ENCODE assay signal across 1 cellular context in the genomic region with DNA sequence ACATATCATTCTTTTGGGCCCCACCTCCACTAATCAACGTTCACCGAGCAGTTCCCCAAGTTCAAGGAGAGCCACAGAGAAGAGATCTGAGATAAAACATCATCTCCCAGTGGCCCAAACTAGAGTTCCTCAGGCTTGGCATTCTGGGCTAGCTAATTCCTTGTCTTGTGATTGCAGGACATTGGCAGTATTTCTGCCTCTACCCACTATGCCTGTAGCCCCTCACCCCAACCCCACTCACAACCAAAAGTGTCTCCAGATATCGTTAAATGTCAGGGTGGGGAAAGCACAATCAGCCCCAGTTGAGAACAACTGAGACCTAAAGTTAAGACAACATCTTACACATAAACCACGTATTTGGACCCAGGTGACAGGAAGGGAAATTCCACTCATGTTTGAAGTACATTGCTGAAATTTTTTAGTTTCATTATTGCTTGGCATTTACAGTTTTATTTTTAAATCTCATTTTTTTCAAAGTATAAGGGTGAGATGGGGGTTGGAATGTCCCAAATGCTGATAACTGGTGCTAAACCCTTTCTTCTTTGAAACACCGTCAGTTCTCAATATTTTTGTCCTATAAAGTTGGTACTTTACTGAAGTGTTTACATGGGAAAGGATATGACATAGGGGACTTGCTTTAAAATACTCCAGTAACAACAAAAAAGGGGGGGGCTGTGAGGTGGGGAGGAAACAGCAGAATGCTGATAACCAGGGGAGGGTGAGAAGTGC.
TF ChIP-seq lines count a peak whose summit lies in the region.

No MANE protein-coding gene starts in this region.

TF ChIP-seq in GM12878, 131 proteins besides CTCF, POLR2A, EP300 and RAD21 (continued from another document and continues in another):
- TF ChIP-seq, protein P1, sequence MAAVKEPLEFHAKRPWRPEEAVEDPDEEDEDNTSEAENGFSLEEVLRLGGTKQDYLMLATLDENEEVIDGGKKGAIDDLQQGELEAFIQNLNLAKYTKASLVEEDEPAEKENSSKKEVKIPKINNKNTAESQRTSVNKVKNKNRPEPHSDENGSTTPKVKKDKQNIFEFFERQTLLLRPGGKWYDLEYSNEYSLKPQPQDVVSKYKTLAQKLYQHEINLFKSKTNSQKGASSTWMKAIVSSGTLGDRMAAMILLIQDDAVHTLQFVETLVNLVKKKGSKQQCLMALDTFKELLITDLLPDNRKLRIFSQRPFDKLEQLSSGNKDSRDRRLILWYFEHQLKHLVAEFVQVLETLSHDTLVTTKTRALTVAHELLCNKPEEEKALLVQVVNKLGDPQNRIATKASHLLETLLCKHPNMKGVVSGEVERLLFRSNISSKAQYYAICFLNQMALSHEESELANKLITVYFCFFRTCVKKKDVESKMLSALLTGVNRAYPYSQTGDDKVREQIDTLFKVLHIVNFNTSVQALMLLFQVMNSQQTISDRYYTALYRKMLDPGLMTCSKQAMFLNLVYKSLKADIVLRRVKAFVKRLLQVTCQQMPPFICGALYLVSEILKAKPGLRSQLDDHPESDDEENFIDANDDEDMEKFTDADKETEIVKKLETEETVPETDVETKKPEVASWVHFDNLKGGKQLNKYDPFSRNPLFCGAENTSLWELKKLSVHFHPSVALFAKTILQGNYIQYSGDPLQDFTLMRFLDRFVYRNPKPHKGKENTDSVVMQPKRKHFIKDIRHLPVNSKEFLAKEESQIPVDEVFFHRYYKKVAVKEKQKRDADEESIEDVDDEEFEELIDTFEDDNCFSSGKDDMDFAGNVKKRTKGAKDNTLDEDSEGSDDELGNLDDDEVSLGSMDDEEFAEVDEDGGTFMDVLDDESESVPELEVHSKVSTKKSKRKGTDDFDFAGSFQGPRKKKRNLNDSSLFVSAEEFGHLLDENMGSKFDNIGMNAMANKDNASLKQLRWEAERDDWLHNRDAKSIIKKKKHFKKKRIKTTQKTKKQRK (IDR thresholded peaks at IDR 0.05; ENCODE audit: low read depth, low read length): no peak
- TF ChIP-seq, protein P2, sequence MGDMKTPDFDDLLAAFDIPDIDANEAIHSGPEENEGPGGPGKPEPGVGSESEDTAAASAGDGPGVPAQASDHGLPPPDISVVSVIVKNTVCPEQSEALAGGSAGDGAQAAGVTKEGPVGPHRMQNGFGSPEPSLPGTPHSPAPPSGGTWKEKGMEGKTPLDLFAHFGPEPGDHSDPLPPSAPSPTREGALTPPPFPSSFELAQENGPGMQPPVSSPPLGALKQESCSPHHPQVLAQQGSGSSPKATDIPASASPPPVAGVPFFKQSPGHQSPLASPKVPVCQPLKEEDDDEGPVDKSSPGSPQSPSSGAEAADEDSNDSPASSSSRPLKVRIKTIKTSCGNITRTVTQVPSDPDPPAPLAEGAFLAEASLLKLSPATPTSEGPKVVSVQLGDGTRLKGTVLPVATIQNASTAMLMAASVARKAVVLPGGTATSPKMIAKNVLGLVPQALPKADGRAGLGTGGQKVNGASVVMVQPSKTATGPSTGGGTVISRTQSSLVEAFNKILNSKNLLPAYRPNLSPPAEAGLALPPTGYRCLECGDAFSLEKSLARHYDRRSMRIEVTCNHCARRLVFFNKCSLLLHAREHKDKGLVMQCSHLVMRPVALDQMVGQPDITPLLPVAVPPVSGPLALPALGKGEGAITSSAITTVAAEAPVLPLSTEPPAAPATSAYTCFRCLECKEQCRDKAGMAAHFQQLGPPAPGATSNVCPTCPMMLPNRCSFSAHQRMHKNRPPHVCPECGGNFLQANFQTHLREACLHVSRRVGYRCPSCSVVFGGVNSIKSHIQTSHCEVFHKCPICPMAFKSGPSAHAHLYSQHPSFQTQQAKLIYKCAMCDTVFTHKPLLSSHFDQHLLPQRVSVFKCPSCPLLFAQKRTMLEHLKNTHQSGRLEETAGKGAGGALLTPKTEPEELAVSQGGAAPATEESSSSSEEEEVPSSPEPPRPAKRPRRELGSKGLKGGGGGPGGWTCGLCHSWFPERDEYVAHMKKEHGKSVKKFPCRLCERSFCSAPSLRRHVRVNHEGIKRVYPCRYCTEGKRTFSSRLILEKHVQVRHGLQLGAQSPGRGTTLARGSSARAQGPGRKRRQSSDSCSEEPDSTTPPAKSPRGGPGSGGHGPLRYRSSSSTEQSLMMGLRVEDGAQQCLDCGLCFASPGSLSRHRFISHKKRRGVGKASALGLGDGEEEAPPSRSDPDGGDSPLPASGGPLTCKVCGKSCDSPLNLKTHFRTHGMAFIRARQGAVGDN (IDR thresholded peaks at IDR 0.05): peak; percentile 56; the same call in 1 of the 2 replicates
- peak; percentile 72 for TF ChIP-seq TBL1XR1 (IDR thresholded peaks at IDR 0.05; ENCODE audit: low read depth, low read length)
- TF ChIP-seq NFIC (IDR thresholded peaks at IDR 0.05; ENCODE audit: low read depth, low read length): peak; percentile 89
- TF ChIP-seq IRF4 (IDR thresholded peaks at IDR 0.05; ENCODE audit: low read depth, low read length): peak; percentile 76
- TF ChIP-seq, protein P3, sequence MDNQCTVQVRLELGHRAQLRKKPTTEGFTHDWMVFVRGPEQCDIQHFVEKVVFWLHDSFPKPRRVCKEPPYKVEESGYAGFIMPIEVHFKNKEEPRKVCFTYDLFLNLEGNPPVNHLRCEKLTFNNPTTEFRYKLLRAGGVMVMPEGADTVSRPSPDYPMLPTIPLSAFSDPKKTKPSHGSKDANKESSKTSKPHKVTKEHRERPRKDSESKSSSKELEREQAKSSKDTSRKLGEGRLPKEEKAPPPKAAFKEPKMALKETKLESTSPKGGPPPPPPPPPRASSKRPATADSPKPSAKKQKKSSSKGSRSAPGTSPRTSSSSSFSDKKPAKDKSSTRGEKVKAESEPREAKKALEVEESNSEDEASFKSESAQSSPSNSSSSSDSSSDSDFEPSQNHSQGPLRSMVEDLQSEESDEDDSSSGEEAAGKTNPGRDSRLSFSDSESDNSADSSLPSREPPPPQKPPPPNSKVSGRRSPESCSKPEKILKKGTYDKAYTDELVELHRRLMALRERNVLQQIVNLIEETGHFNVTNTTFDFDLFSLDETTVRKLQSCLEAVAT (IDR thresholded peaks at IDR 0.05): peak; percentile 22; the same call in 1 of the 2 replicates
- TF ChIP-seq FOS (IDR thresholded peaks at IDR 0.05; ENCODE audit: borderline replicate concordance, extremely low read depth, insufficient read length): no peak
- peak; percentile 79; the same call in 1 of the 2 replicates for TF ChIP-seq PML (IDR thresholded peaks at IDR 0.05; ENCODE audit: low read length)
- peak; percentile 82 for TF ChIP-seq BACH1 (IDR thresholded peaks at IDR 0.05; ENCODE audit: borderline replicate concordance)
- TF ChIP-seq SP1 (IDR thresholded peaks at IDR 0.05; ENCODE audit: low read depth, low read length): peak; percentile 51
- TF ChIP-seq MEF2B (IDR thresholded peaks at IDR 0.05; ENCODE audit: partially characterized antibody, poor library complexity, severe bottlenecking): peak; percentile 76
- TF ChIP-seq, protein P4, sequence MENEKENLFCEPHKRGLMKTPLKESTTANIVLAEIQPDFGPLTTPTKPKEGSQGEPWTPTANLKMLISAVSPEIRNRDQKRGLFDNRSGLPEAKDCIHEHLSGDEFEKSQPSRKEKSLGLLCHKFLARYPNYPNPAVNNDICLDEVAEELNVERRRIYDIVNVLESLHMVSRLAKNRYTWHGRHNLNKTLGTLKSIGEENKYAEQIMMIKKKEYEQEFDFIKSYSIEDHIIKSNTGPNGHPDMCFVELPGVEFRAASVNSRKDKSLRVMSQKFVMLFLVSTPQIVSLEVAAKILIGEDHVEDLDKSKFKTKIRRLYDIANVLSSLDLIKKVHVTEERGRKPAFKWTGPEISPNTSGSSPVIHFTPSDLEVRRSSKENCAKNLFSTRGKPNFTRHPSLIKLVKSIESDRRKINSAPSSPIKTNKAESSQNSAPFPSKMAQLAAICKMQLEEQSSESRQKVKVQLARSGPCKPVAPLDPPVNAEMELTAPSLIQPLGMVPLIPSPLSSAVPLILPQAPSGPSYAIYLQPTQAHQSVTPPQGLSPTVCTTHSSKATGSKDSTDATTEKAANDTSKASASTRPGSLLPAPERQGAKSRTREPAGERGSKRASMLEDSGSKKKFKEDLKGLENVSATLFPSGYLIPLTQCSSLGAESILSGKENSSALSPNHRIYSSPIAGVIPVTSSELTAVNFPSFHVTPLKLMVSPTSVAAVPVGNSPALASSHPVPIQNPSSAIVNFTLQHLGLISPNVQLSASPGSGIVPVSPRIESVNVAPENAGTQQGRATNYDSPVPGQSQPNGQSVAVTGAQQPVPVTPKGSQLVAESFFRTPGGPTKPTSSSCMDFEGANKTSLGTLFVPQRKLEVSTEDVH (IDR thresholded peaks at IDR 0.05; ENCODE audit: low read depth, partially characterized antibody): peak; percentile 54
- TF ChIP-seq HDGF (IDR thresholded peaks at IDR 0.05): no peak
- peak; percentile 71 for TF ChIP-seq RAD51 (IDR thresholded peaks at IDR 0.05)
- TF ChIP-seq, protein P5, sequence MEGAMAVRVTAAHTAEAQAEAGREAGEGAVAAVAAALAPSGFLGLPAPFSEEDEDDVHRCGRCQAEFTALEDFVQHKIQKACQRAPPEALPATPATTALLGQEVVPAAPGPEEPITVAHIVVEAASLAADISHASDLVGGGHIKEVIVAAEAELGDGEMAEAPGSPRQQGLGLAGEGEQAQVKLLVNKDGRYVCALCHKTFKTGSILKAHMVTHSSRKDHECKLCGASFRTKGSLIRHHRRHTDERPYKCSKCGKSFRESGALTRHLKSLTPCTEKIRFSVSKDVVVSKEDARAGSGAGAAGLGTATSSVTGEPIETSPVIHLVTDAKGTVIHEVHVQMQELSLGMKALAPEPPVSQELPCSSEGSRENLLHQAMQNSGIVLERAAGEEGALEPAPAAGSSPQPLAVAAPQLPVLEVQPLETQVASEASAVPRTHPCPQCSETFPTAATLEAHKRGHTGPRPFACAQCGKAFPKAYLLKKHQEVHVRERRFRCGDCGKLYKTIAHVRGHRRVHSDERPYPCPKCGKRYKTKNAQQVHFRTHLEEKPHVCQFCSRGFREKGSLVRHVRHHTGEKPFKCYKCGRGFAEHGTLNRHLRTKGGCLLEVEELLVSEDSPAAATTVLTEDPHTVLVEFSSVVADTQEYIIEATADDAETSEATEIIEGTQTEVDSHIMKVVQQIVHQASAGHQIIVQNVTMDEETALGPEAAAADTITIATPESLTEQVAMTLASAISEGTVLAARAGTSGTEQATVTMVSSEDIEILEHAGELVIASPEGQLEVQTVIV (IDR thresholded peaks at IDR 0.05; ENCODE audit: borderline replicate concordance, partially characterized antibody): no peak
- TF ChIP-seq KLF5 (IDR thresholded peaks at IDR 0.05; ENCODE audit: partially characterized antibody): peak; percentile 67
- TF ChIP-seq CHD1 (IDR thresholded peaks at IDR 0.05; ENCODE audit: low read depth, low read length): no peak
- no peak for TF ChIP-seq ZNF622 (IDR thresholded peaks at IDR 0.05)
- TF ChIP-seq CBX5 (IDR thresholded peaks at IDR 0.05; ENCODE audit: low read depth): peak; percentile 28; the same call in 1 of the 2 replicates
- TF ChIP-seq ASH2L (IDR thresholded peaks at IDR 0.05; ENCODE audit: borderline replicate concordance, low read depth): 0 out of 2 replicates have a peak, but pooled peaks have one; percentile 60
- 0 out of 3 replicates have a peak, but pooled peaks have one; percentile 46 for TF ChIP-seq POU2F2 (IDR thresholded peaks at IDR 0.05; ENCODE audit: borderline replicate concordance, low read depth, low read length)
- TF ChIP-seq, protein P6, sequence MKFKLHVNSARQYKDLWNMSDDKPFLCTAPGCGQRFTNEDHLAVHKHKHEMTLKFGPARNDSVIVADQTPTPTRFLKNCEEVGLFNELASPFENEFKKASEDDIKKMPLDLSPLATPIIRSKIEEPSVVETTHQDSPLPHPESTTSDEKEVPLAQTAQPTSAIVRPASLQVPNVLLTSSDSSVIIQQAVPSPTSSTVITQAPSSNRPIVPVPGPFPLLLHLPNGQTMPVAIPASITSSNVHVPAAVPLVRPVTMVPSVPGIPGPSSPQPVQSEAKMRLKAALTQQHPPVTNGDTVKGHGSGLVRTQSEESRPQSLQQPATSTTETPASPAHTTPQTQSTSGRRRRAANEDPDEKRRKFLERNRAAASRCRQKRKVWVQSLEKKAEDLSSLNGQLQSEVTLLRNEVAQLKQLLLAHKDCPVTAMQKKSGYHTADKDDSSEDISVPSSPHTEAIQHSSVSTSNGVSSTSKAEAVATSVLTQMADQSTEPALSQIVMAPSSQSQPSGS (IDR thresholded peaks at IDR 0.05; ENCODE audit: low read length): peak; percentile 89
- TF ChIP-seq BHLHE40 (IDR thresholded peaks at IDR 0.05; ENCODE audit: borderline replicate concordance in 1 of 2, low read depth in 2 of 2, low read length in 1 of 2): peak; percentile 50 to 82; a peak in 3 of 4 replicates
- peak; percentile 54; the same call in 1 of the 2 replicates for TF ChIP-seq TAF1 (IDR thresholded peaks at IDR 0.05; ENCODE audit: borderline replicate concordance, low read depth, low read length)
- peak; percentile 34; the same call in 1 of the 2 replicates for TF ChIP-seq PAX5 (IDR thresholded peaks at IDR 0.05; ENCODE audit: borderline replicate concordance, low read depth, low read length)
- no peak for TF ChIP-seq ZNF207 (IDR thresholded peaks at IDR 0.05; ENCODE audit: borderline replicate concordance)
- TF ChIP-seq ZSCAN29 (IDR thresholded peaks at IDR 0.05): 0 out of 2 replicates have a peak, but pooled peaks have one; percentile 9
- TF ChIP-seq CEBPB (IDR thresholded peaks at IDR 0.05; ENCODE audit: borderline replicate concordance in 1 of 2, low read depth in 2 of 2, low read length in 2 of 2): peak in 1 of 2 experiments; percentile 87; a peak in 1 of 4 replicates
- TF ChIP-seq STAT3 (IDR thresholded peaks at IDR 0.05; ENCODE audit: low read depth, low read length): peak; percentile 86
- 0 out of 2 replicates have a peak, but pooled peaks have one; percentile 63 for TF ChIP-seq TCF3 (IDR thresholded peaks at IDR 0.05; ENCODE audit: borderline replicate concordance, insufficient read depth, low read depth, low read length)
- 0 out of 2 replicates have a peak, but pooled peaks have one; percentile 27 for TF ChIP-seq RB1 (IDR thresholded peaks at IDR 0.05; ENCODE audit: borderline replicate concordance)
- 0 out of 2 replicates have a peak, but pooled peaks have one; percentile 28 for TF ChIP-seq MYB (IDR thresholded peaks at IDR 0.05; ENCODE audit: borderline replicate concordance, low read depth, low read length)
- TF ChIP-seq MTA2 (IDR thresholded peaks at IDR 0.05; ENCODE audit: low read depth): peak; percentile 87
- TF ChIP-seq RCOR1 (conservative IDR thresholded peaks at IDR 0.05; ENCODE audit: low read depth, low read length): 0 out of 2 replicates have a peak, but pooled peaks have one; percentile 60
- peak; percentile 97 for TF ChIP-seq RELA (IDR thresholded peaks at IDR 0.05; ENCODE audit: borderline replicate concordance, partially characterized antibody)
- no peak for TF ChIP-seq STAT1 (conservative IDR thresholded peaks at IDR 0.05)
- peak; percentile 94 for TF ChIP-seq FOXM1 (IDR thresholded peaks at IDR 0.05; ENCODE audit: low read depth, low read length)
- TF ChIP-seq, protein P7, sequence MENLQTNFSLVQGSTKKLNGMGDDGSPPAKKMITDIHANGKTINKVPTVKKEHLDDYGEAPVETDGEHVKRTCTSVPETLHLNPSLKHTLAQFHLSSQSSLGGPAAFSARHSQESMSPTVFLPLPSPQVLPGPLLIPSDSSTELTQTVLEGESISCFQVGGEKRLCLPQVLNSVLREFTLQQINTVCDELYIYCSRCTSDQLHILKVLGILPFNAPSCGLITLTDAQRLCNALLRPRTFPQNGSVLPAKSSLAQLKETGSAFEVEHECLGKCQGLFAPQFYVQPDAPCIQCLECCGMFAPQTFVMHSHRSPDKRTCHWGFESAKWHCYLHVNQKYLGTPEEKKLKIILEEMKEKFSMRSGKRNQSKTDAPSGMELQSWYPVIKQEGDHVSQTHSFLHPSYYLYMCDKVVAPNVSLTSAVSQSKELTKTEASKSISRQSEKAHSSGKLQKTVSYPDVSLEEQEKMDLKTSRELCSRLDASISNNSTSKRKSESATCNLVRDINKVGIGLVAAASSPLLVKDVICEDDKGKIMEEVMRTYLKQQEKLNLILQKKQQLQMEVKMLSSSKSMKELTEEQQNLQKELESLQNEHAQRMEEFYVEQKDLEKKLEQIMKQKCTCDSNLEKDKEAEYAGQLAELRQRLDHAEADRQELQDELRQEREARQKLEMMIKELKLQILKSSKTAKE (IDR thresholded peaks at IDR 0.05; ENCODE audit: low read depth, poor library complexity, severe bottlenecking): peak; percentile 87
- TF ChIP-seq POLR2AphosphoS5 (IDR thresholded peaks at IDR 0.05; ENCODE audit: low read length): peak; percentile 67
- no peak for TF ChIP-seq LARP7 (IDR thresholded peaks at IDR 0.05)
